In genomic region chr5:132884548-132884947, GRCh38 we compare ENCODE assay signal across 27 cellular contexts. TPM values are rescaled to one million over a fixed set of nuclear protein-coding genes. Genes with fewer than 3 reads are reported as not detected.
DNase-seq lines count a peak whose midpoint lies in the region; ATAC-seq and TF ChIP-seq lines count a peak whose summit lies in the region.
"Had no signal": no experiment of that assay in that cellular context is flagged by ENCODE, and none has a peak within 500 bp of the region (broad histone marks: within the 10 kb centered on the region; RNA-seq: fewer than 3 reads in every experiment).

No MANE protein-coding gene starts in this region.

- H3K27ac ChIP-seq in cardiac muscle cell (peak overlapping the region; percentile 18), left ventricle myocardium inferior (replicated peaks) (no peak overlapping the region), caudate nucleus (ENCODE audit: low read depth, low read length) (peak overlapping the region; percentile 28)
- H3K27ac ChIP-seq: HL-60, PC-9, SJSA1 had no signal

- H3K27me3 ChIP-seq in cardiac muscle cell, result no peaks in the 10 kb centered on the region
- no peaks in the 10 kb centered on the region for H3K27me3 ChIP-seq in left ventricle myocardium inferior (ENCODE audit: low read depth)
- H3K27me3 ChIP-seq: BE2C, SJSA1 had no signal

- DNase-seq in cardiac muscle cell (ENCODE audit: low read depth in 1 of 2, low spot score in 1 of 2) (no peak), left ventricle myocardium inferior (no peak), caudate nucleus (lab: John Stamatoyannopoulos, UW) (peak in 1 of 61 donors; percentile 14), mucosa of descending colon (no peak), GM19238 (ENCODE audit: insufficient read length, low spot score) (no peak), type B pancreatic cell (ENCODE audit: extremely low spot score, unreplicated experiment) (no peak)
- DNase-seq in stimulated activated CD4-positive, alpha-beta T cell treated with anti-CD3 and anti-CD28 coated beads, Interleukin-12 subunit alpha, Interleukin-12 subunit beta, amount 100 ng/mL, for 4 hours, result no peak
- DNase-seq: 8988T; ACHN; BE2C; CD8-positive, alpha-beta memory T cell; DMS153; DND-41; HCEC 1CT; NCI-H1048; NCI-H1417; NCI-H1694; NCI-H2029 treated with DMSO at 0.1 percent for 48 hours; NCI-H446 treated with DMSO at 0.1 percent for 48 hours; NCI-H526; NCI-H82; PC-9; Right ventricle myocardium superior had no signal

- H3K27ac Mint-ChIP-seq in type B pancreatic cell, result no peak overlapping the region

- H3K36me3 ChIP-seq in cardiac muscle cell (peaks cover 76% of the 10 kb centered on the region), left ventricle myocardium inferior (peaks cover 86% of the 10 kb centered on the region), mucosa of descending colon (ENCODE audit: low read depth) (peaks cover 4% of the 10 kb centered on the region)

- H3K4me1 ChIP-seq in cardiac muscle cell (ENCODE audit: low read depth), result no peaks in the 10 kb centered on the region
- no peaks in the 10 kb centered on the region for H3K4me1 ChIP-seq in left ventricle myocardium inferior
- no peaks in the 10 kb centered on the region for H3K4me1 ChIP-seq in mucosa of descending colon (ENCODE audit: low read depth)
- H3K4me1 ChIP-seq: BE2C, SJSA1 had no signal

- no peaks in the 10 kb centered on the region for H3K27me3 Mint-ChIP-seq in type B pancreatic cell
- H3K27me3 Mint-ChIP-seq: CD8-positive, alpha-beta memory T cell had no signal

- H3K9me3 Mint-ChIP-seq in type B pancreatic cell, result no peaks in the 10 kb centered on the region
- H3K9me3 Mint-ChIP-seq: CD14-positive monocyte; CD8-positive, alpha-beta memory T cell had no signal

- TF ChIP-seq CTCF in cardiac muscle cell (IDR thresholded peaks at IDR 0.05; ENCODE audit: low read depth, low read length), result no peak
- TF ChIP-seq CTCF in left ventricle myocardium inferior (IDR thresholded peaks at IDR 0.05; ENCODE audit: borderline replicate concordance), result no peak
- no peak for TF ChIP-seq CTCF in mucosa of descending colon (IDR thresholded peaks at IDR 0.05)
- TF ChIP-seq CTCF in type B pancreatic cell (conservative IDR thresholded peaks at IDR 0.05), result no peak

- H3K4me1 Mint-ChIP-seq in type B pancreatic cell (ENCODE audit: unreplicated experiment), result peaks cover 23% of the 10 kb centered on the region

- no peaks in the 10 kb centered on the region for H3K9me3 ChIP-seq in cardiac muscle cell (ENCODE audit: low read depth)
- H3K9me3 ChIP-seq in left ventricle myocardium inferior (replicated peaks), result no peaks in the 10 kb centered on the region
- no peaks in the 10 kb centered on the region for H3K9me3 ChIP-seq in mucosa of descending colon
- H3K9me3 ChIP-seq: BE2C, SJSA1 had no signal

- H3K4me3 Mint-ChIP-seq in type B pancreatic cell, result no peak overlapping the region
- H3K4me3 Mint-ChIP-seq: CD14-positive monocyte; CD8-positive, alpha-beta memory T cell had no signal

- H3K36me3 Mint-ChIP-seq in type B pancreatic cell, result peaks cover 39% of the 10 kb centered on the region

- H3K4me3 ChIP-seq in cardiac muscle cell (no peak overlapping the region), left ventricle myocardium inferior (no peak overlapping the region), mucosa of descending colon (no peak overlapping the region)
- H3K4me3 ChIP-seq: PC-9, SJSA1 had no signal

- ATAC-seq in mucosa of descending colon, result peak; percentile 20

- intact Hi-C loops in left ventricle myocardium inferior (cut with micrococcal nuclease), result no loop called here
- intact Hi-C loops in mucosa of descending colon (cut with DNase I, micrococcal nuclease), result no loop called here

RNA-seq across cellular contexts. Expression of gene LEAP2, which starts 11.1 kb away (rescaled TPM):
- total RNA-seq in cardiac muscle cell (1.2 and 3.1 TPM in 2 replicates), left ventricle myocardium inferior (1.9 TPM), mucosa of descending colon (1 to 10 TPM; 2.9 to 9.9 (median 3.8) TPM), type B pancreatic cell (ENCODE audit: low replicate concordance) (2.5 and 2.9 TPM in 2 replicates)
- 1.5 and 3.6 TPM in 2 replicates for polyA plus RNA-seq in cardiac muscle cell

RNA-seq across cellular contexts. Expression of gene UQCRQ, which starts 18.1 kb away (rescaled TPM):
- total RNA-seq in cardiac muscle cell (97.0 and 217 TPM in 2 replicates), left ventricle myocardium inferior (1,839 TPM), mucosa of descending colon (100 to 1,000 TPM; 448 to 727 (median 690) TPM), type B pancreatic cell (ENCODE audit: low replicate concordance) (445 and 544 TPM in 2 replicates)
- 949 and 1,297 TPM in 2 replicates for polyA plus RNA-seq in cardiac muscle cell

RNA-seq across cellular contexts. Expression of gene GDF9, which starts 18.3 kb away (rescaled TPM):
- total RNA-seq in cardiac muscle cell (0.14 and 0.45 TPM in 2 replicates), left ventricle myocardium inferior (0.52 TPM), mucosa of descending colon (under 1 TPM; 0.28 to 0.41 (median 0.36) TPM), type B pancreatic cell (ENCODE audit: low replicate concordance) (1.4 and 1.5 TPM in 2 replicates)
- polyA plus RNA-seq in cardiac muscle cell, result 1.8 TPM in 1 of 2 replicates, not detected in the other
- total RNA-seq: H1 had no signal
- polyA plus RNA-seq: CD14-positive monocyte; CD8-positive, alpha-beta memory T cell had no signal

RNA-seq across cellular contexts. Expression of gene SHROOM1, which starts 54.1 kb away (rescaled TPM):
- total RNA-seq in cardiac muscle cell (8.1 and 9.8 TPM in 2 replicates), left ventricle myocardium inferior (4.9 TPM), mucosa of descending colon (10 to 100 TPM; 37.3 to 93.5 (median 63.0) TPM), type B pancreatic cell (ENCODE audit: low replicate concordance) (7.2 and 7.6 TPM in 2 replicates)
- 13.3 TPM in 2 replicates for polyA plus RNA-seq in cardiac muscle cell
- polyA plus RNA-seq: CD8-positive, alpha-beta memory T cell had no signal
